24 cellular contexts compared by ENCODE assay signal in genomic region chr13:92622905-92623304, GRCh38.
"Had no signal": no experiment of that assay in that cellular context is flagged by ENCODE, and none has a peak within 500 bp of the region (broad histone marks: within the 10 kb centered on the region; RNA-seq: fewer than 3 reads in every experiment).

No MANE protein-coding gene starts in this region.

- FAIRE-seq: urothelium cell line had no signal

- H3K4me1 ChIP-seq: stomach, suprapubic skin, thyroid gland, tibial artery, tibial nerve, transverse colon, upper lobe of left lung, upper lobe of right lung, uterus, vagina had no signal

- H3K9me3 ChIP-seq: stomach, suprapubic skin, thoracic aorta, thyroid gland, tibial artery, tibial nerve, transverse colon, upper lobe of left lung, upper lobe of right lung, uterus, vagina had no signal

- H3K27ac ChIP-seq: stomach, suprapubic skin, thoracic aorta, thyroid gland, tibial artery, tibial nerve, transverse colon, upper lobe of left lung, upper lobe of right lung, uterus, vagina had no signal

- H3K4me3 ChIP-seq: stomach, suprapubic skin, thoracic aorta, thyroid gland, tibial artery, tibial nerve, transverse colon, upper lobe of left lung, upper lobe of right lung, uterus, vagina had no signal

- H3K36me3 ChIP-seq: stomach, suprapubic skin, thoracic aorta, thyroid gland, tibial artery, tibial nerve, transverse colon, upper lobe of left lung, upper lobe of right lung, vagina had no signal

- H3K27me3 ChIP-seq: stomach, suprapubic skin, thyroid gland, tibial artery, tibial nerve, transverse colon, upper lobe of left lung, upper lobe of right lung, uterus, vagina had no signal

- DNase-seq: stimulated activated CD4-positive, alpha-beta T cell treated with anti-CD3 and anti-CD28 coated beads, Interleukin-2, amount 100 ng/mL, for 48 hours; stimulated activated CD4-positive, alpha-beta T cell treated with anti-CD3 and anti-CD28 coated beads, Interleukin-4, amount 100 ng/mL, for 1 hour; stimulated activated CD4-positive, alpha-beta T cell treated with anti-CD3 and anti-CD28 coated beads, Interleukin-4, amount 100 ng/mL, for 24 hours; stimulated activated CD4-positive, alpha-beta T cell treated with anti-CD3 and anti-CD28 coated beads, Interleukin-4, amount 100 ng/mL, for 4 hours; stimulated activated CD8-positive, alpha-beta memory T cell treated with anti-CD3 and anti-CD28 coated beads, Interleukin-4, amount 100 ng/mL, for 48 hours; stimulated activated naive B cell treated with anti-CD40 and anti-IgM and Interleukin-4, amounts not matched to agents 10 μg/mL and 1 μg/mL and 100 μg/mL, for 72 hours; stimulated activated naive CD4-positive, alpha-beta T cell; stimulated activated naive CD4-positive, alpha-beta T cell treated with Interleukin-2 at 50 U/mL for 16 hours; stimulated activated naive CD8-positive, alpha-beta T cell treated with anti-CD3 and anti-CD28 coated beads, Interleukin-15, amount 100 ng/mL, for 72 hours; stimulated activated naive CD8-positive, alpha-beta T cell treated with anti-CD3 and anti-CD28 coated beads, Interleukin-15, Interleukin-2, amounts not matched to agents 100 U/mL and 50 U/mL, for 24 hours; stomach; substantia nigra; thyroid gland; tibial artery; transverse colon; trophoblast cell; upper lobe of left lung; upper lobe of right lung; uterus had no signal
